Comparison of ENCODE assay signal across 8 cellular contexts in genomic region chr2:95682889-95683517, GRCh38.
A peak's percentile ranks its signal among the peaks of the same experiment; 100 is the strongest.
DNase-seq lines count a peak whose midpoint lies in the region; ATAC-seq and TF ChIP-seq lines count a peak whose summit lies in the region.
"Not testable (repeated sequence)": the region's sequence is repeated elsewhere in the genome, so short reads cannot be mapped to it uniquely, and the experiment has no call there.

No MANE protein-coding gene starts in this region.

- POLR2A ChIA-PET in BJ (lab: Charles Lee); activated B cell treated with CpG ODN at 0.5 μM for 24 hours (lab: Charles Lee); MCF 10A (lab: Yijun Ruan, JAX): not testable (repeated sequence)

- H3K27me3 ChIP-seq in BJ (ENCODE audit: control insufficient read depth, insufficient read depth, low read length); osteoblast (ENCODE audit: insufficient read depth, low read length): not testable (repeated sequence)

- peak overlapping the region; percentile 83 for H3K27ac ChIP-seq in KOPT-K1 (ENCODE audit: low read depth, low read length, poor library complexity, severe bottlenecking)
- H3K27ac ChIP-seq in osteoblast (ENCODE audit: low read depth, low read length), result not testable (repeated sequence)
- peak overlapping the region; percentile 51 for H3K27ac ChIP-seq in substantia nigra (ENCODE audit: low read depth, low read length, poor library complexity, severe bottlenecking)

- H3K36me3 Mint-ChIP-seq in activated B cell treated with CpG ODN at 0.5 μM for 24 hours (ENCODE audit: low read depth); MCF 10A (ENCODE audit: insufficient read depth, unreplicated experiment): not testable (repeated sequence)

- not testable (repeated sequence) for H3K27ac Mint-ChIP-seq in activated B cell treated with CpG ODN at 0.5 μM for 24 hours; MCF 10A (ENCODE audit: low read depth, unreplicated experiment)

- TF ChIP-seq CTCF in BJ (IDR thresholded peaks at IDR 0.05; ENCODE audit: insufficient read depth, low read depth, low read length); activated B cell treated with CpG ODN at 0.5 μM for 24 hours (IDR thresholded peaks at IDR 0.05); MCF 10A (IDR thresholded peaks at IDR 0.05; ENCODE audit: unreplicated experiment); fibroblast of mammary gland (conservative IDR thresholded peaks at IDR 0.05; ENCODE audit: control insufficient read depth, insufficient read depth, low read depth, low read length); osteoblast (IDR thresholded peaks at IDR 0.05; ENCODE audit: extremely low read depth, low read depth, low read length): not testable (repeated sequence)

- H2AFZ ChIP-seq in osteoblast (ENCODE audit: low read length), result peak overlapping the region; percentile 89

- CTCF ChIA-PET in BJ (lab: Yijun Ruan, JAX), result interaction anchor here (1.0 kb wide), 1 partner anchor 13 kb away, joined by 3 read pairs; no protein-coding TSS in a partner anchor
- CTCF ChIA-PET in activated B cell treated with CpG ODN at 0.5 μM for 24 hours (lab: Charles Lee); MCF 10A (lab: Yijun Ruan, JAX): not testable (repeated sequence)

- not testable (repeated sequence) for H3K79me2 ChIP-seq in osteoblast (ENCODE audit: insufficient read depth, low read length)

- BruUV-seq in MCF 10A (replicated peaks; lab: Mats Ljungman, UMichigan), result not testable (repeated sequence)

- H3K9me3 Mint-ChIP-seq in activated B cell treated with CpG ODN at 0.5 μM for 24 hours; MCF 10A (ENCODE audit: unreplicated experiment): not testable (repeated sequence)

- intact Hi-C loops in activated B cell treated with CpG ODN at 0.5 μM for 24 hours (cut with micrococcal nuclease); MCF 10A (cut with micrococcal nuclease); left colon (cut with DNase I, micrococcal nuclease): not testable (repeated sequence)

- not testable (repeated sequence) for ATAC-seq in activated B cell treated with CpG ODN at 0.5 μM for 24 hours (ENCODE audit: low read depth)
- peak; percentile 33 for ATAC-seq in left colon

- H4K20me1 ChIP-seq in osteoblast (ENCODE audit: insufficient read depth, low read length), result not testable (repeated sequence)

- H3K4me3 ChIP-seq in BJ (ENCODE audit: low read depth, low read length), result peak overlapping the region; percentile 37
- H3K4me3 ChIP-seq in fibroblast of mammary gland (ENCODE audit: control insufficient read depth, low read depth, low read length), result peak overlapping the region; percentile 40
- H3K4me3 ChIP-seq in osteoblast (ENCODE audit: insufficient read depth, low read length), result peak overlapping the region; percentile 69

- H3K36me3 ChIP-seq in BJ (ENCODE audit: control insufficient read depth, insufficient read depth, low read length); KOPT-K1 (ENCODE audit: insufficient read depth, low read length); osteoblast (ENCODE audit: insufficient read depth, low read length): not testable (repeated sequence)

- not testable (repeated sequence) for H3K9me3 ChIP-seq in KOPT-K1 (ENCODE audit: insufficient read depth, low read length, poor library complexity, severe bottlenecking); osteoblast (ENCODE audit: low read depth, low read length)

- not testable (repeated sequence) for DNase-seq in BJ (ENCODE audit: low read depth); activated B cell treated with CpG ODN at 0.5 μM for 24 hours; MCF 10A (ENCODE audit: unreplicated experiment); fibroblast of mammary gland (ENCODE audit: low read depth); left colon; osteoblast (ENCODE audit: insufficient read length, low spot score, missing footprints); substantia nigra (lab: John Stamatoyannopoulos, UW)

- peaks cover 16% of the 10 kb centered on the region for H3K4me1 Mint-ChIP-seq in activated B cell treated with CpG ODN at 0.5 μM for 24 hours
- peaks cover 33% of the 10 kb centered on the region for H3K4me1 Mint-ChIP-seq in MCF 10A (ENCODE audit: insufficient read depth, unreplicated experiment)

- peaks cover 38% of the 10 kb centered on the region for H3K4me1 ChIP-seq in osteoblast (ENCODE audit: insufficient read depth, low read length)

- H3K27me3 Mint-ChIP-seq in activated B cell treated with CpG ODN at 0.5 μM for 24 hours (peaks cover 15% of the 10 kb centered on the region), MCF 10A (ENCODE audit: insufficient read depth, unreplicated experiment) (peaks cover 14% of the 10 kb centered on the region)

- peak overlapping the region; percentile 87 for H3K4me2 ChIP-seq in osteoblast (ENCODE audit: insufficient read depth, low read length)

- peak overlapping the region; percentile 63 for H3K4me3 Mint-ChIP-seq in activated B cell treated with CpG ODN at 0.5 μM for 24 hours
- H3K4me3 Mint-ChIP-seq in MCF 10A (ENCODE audit: unreplicated experiment), result peak overlapping the region; percentile 43
